In the genomic region with DNA sequence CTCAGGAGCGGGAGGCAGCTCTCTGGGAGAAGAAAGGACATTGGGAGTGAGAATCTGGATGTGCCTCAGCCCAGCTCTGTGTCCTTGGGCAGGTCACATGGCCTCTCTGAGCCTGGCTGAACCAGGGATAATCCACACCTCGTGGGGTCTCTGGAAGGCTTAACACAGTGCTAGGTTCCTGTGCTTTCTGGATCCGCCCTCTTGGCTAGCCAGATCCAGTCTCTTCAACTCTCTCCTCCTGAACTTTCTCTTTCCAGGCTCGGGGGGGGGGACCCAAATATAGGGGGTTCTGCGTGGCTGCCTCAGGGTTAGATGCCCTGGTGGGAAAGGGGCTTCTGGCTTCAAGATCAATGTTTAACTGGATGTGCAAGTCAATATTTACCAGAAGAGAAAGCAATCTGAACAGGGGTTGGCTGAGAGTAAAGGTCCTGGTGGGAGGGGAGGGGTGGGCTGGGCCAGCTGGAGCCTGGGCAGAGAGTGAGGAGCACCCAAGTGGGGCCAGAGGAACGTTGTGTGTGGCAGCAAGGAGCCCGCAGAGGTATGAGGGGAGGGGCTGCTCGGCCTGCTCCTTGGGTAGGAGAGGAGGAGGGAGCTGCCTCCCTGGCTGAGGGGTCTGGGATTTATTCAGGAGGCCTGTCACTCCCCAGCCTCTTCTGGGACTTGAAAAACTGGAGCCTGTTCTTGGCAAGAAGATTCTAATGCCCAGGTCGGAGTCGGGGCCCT, we compare ENCODE assay signal across 20 cellular contexts. TPM values are rescaled to one million over a fixed set of nuclear protein-coding genes. Genes with fewer than 3 reads are reported as not detected.
A peak's percentile ranks its signal among the peaks of the same experiment; 100 is the strongest.
DNase-seq lines count a peak whose midpoint lies in the region; ATAC-seq and TF ChIP-seq lines count a peak whose summit lies in the region.
"Had no signal": no experiment of that assay in that cellular context is flagged by ENCODE, and none has a peak within 500 bp of the region (broad histone marks: within the 10 kb centered on the region; RNA-seq: fewer than 3 reads in every experiment).

A gene (plus strand): TSS at position 501 of the 723 bp plus-strand sequence. CDS start 2,125 bp downstream, outside the sequence.

- H3K4me1 ChIP-seq in breast epithelium, result peaks cover 0 to 4% of the 10 kb centered on the region in 2 donors
- H3K4me1 ChIP-seq in mesodermal cell (ENCODE audit: control insufficient read depth, insufficient read depth, low read length, poor library complexity, severe bottlenecking), result no peaks in the 10 kb centered on the region
- H3K4me1 ChIP-seq in upper lobe of right lung, result peaks cover 21% of the 10 kb centered on the region
- no peaks in the 10 kb centered on the region for H3K4me1 ChIP-seq in foreskin keratinocyte

- no peak for TF ChIP-seq CTCF in breast epithelium (IDR thresholded peaks at IDR 0.05)
- no peak for TF ChIP-seq CTCF in MCF 10A (IDR thresholded peaks at IDR 0.05; ENCODE audit: unreplicated experiment)
- TF ChIP-seq CTCF in upper lobe of right lung (IDR thresholded peaks at IDR 0.05), result no peak
- no peak for TF ChIP-seq CTCF in foreskin keratinocyte (conservative IDR thresholded peaks at IDR 0.05)

- 51 to 67% methylated on average over 4 to 8 of the region's 10 CpGs for WGBS in mesodermal cell (ENCODE audit: insufficient coverage in 2 of 2), 2 experiments

- CTCF ChIA-PET in MCF 10A (lab: Yijun Ruan, JAX), result interaction anchor here (0.6 kb wide), 1 partner anchor 11 kb away, joined by 3 read pairs; no protein-coding TSS in a partner anchor

- no peaks in the 10 kb centered on the region for H3K4me1 Mint-ChIP-seq in MCF 10A (ENCODE audit: insufficient read depth, unreplicated experiment)
- H3K4me1 Mint-ChIP-seq: immature natural killer cell had no signal

- intact Hi-C loops in breast epithelium (cut with DNase I; ENCODE audit: low total_unique reads), result no loop called here
- intact Hi-C loops in MCF 10A (cut with micrococcal nuclease), result no loop called here
- intact Hi-C loops in upper lobe of right lung (cut with DNase I), result no loop called here

- H3K27me3 ChIP-seq in breast epithelium, result no peaks in the 10 kb centered on the region
- no peaks in the 10 kb centered on the region for H3K27me3 ChIP-seq in upper lobe of right lung
- H3K27me3 ChIP-seq in foreskin keratinocyte, result no peaks in the 10 kb centered on the region
- H3K27me3 ChIP-seq: colonic mucosa, ovary had no signal

- ATAC-seq in upper lobe of right lung (peak; percentile 33), foreskin keratinocyte (no peak), GM18861 (IDR thresholded peaks at IDR 0.05; ENCODE audit: unreplicated experiment) (no peak)
- ATAC-seq: activated CD4-positive, CD25-positive, alpha-beta regulatory T cell treated with anti-CD3 and anti-CD28 coated beads, Interleukin-2, amount 50 U/mL, for 24 hours; Right ventricle myocardium inferior had no signal

- POLR2A ChIA-PET in MCF 10A (lab: Yijun Ruan, JAX), result no interaction called here

- H3K4me3 ChIP-seq in breast epithelium, result no peak within 1 kb of the TSS
- H3K4me3 ChIP-seq in mesodermal cell (ENCODE audit: extremely low read depth, insufficient read depth, low read length, poor library complexity, severe bottlenecking), result no peak within 1 kb of the TSS
- H3K4me3 ChIP-seq in upper lobe of right lung, result no peak within 1 kb of the TSS
- H3K4me3 ChIP-seq: colonic mucosa, ovary, smooth muscle cell had no signal

- H3K4me3 Mint-ChIP-seq in MCF 10A (ENCODE audit: unreplicated experiment), result no peak within 1 kb of the TSS
- H3K4me3 Mint-ChIP-seq: CD4-positive, alpha-beta T cell; immature natural killer cell had no signal

- DNase-seq in breast epithelium (ENCODE audit: low spot score in 2 of 2) (no peak), MCF 10A (ENCODE audit: unreplicated experiment) (no peak), glomerular visceral epithelial cell (ENCODE audit: extremely low spot score) (peak; percentile 31), upper lobe of right lung (peak; percentile 71), foreskin keratinocyte (no peak), DMS153 treated with DMSO at 0.1 percent for 48 hours (lab: John Stamatoyannopoulos, UW; ENCODE audit: unreplicated experiment) (no peak)
- DNase-seq: activated effector memory CD4-positive, alpha-beta T cell treated with anti-CD3 and anti-CD28 coated beads, Interleukin-2, amount 50 U/mL, for 16 hours; anterior cingulate cortex; CD4-positive, alpha-beta T cell; colonic mucosa; immature natural killer cell; NCI-H1417; NK-92 treated with Interleukin-12 subunit alpha and Interleukin-12 subunit beta, amount 100 ng/mL, for 24 hours; trophoblast cell had no signal

- H3K9me3 Mint-ChIP-seq in MCF 10A (ENCODE audit: unreplicated experiment), result no peaks in the 10 kb centered on the region
- H3K9me3 Mint-ChIP-seq: CD4-positive, alpha-beta T cell; immature natural killer cell had no signal

- H3K36me3 ChIP-seq in breast epithelium (no peaks in the 10 kb centered on the region), mesodermal cell (ENCODE audit: control insufficient read depth, insufficient read depth, low read length) (peaks cover 3% of the 10 kb centered on the region), upper lobe of right lung (peaks cover 6% of the 10 kb centered on the region)
- H3K36me3 ChIP-seq: colonic mucosa, ovary had no signal

- H3K27ac Mint-ChIP-seq in MCF 10A (ENCODE audit: low read depth, unreplicated experiment), result no peak within 1 kb of the TSS
- H3K27ac Mint-ChIP-seq: CD4-positive, alpha-beta T cell; immature natural killer cell had no signal

- no peak for TF ChIP-seq POLR2A in breast epithelium (IDR thresholded peaks at IDR 0.05)

- no peaks in the 10 kb centered on the region for H3K9me3 ChIP-seq in breast epithelium
- H3K9me3 ChIP-seq in mesodermal cell (ENCODE audit: control insufficient read depth, low read length), result no peaks in the 10 kb centered on the region
- no peaks in the 10 kb centered on the region for H3K9me3 ChIP-seq in upper lobe of right lung
- H3K9me3 ChIP-seq: colonic mucosa, ovary had no signal

- H3K27ac ChIP-seq in breast epithelium (peak within 1 kb of the TSS; percentile 42 to 84), mesodermal cell (ENCODE audit: low read depth, low read length, severe bottlenecking) (peak within 1 kb of the TSS; percentile 5), upper lobe of right lung (no peak within 1 kb of the TSS), foreskin keratinocyte (no peak within 1 kb of the TSS)
- H3K27ac ChIP-seq: colonic mucosa had no signal

- BruUV-seq in MCF 10A (replicated peaks; lab: Mats Ljungman, UMichigan), result no TSS peak

- H3K27me3 Mint-ChIP-seq in MCF 10A (ENCODE audit: insufficient read depth, unreplicated experiment), result no peaks in the 10 kb centered on the region
- H3K27me3 Mint-ChIP-seq: CD4-positive, alpha-beta T cell had no signal

- peaks cover 6% of the 10 kb centered on the region for H3K36me3 Mint-ChIP-seq in MCF 10A (ENCODE audit: insufficient read depth, unreplicated experiment)
- H3K36me3 Mint-ChIP-seq: immature natural killer cell had no signal

RNA-seq across cellular contexts. Expression of the gene that starts here (rescaled TPM):
- total RNA-seq in breast epithelium (10 to 100 TPM; 18.4 to 30.1 (median 21.3) TPM), MCF 10A (2022) (0.56 and 0.66 TPM in 2 replicates), upper lobe of right lung (21.6 TPM), foreskin keratinocyte (1.2 and 1.3 TPM in 2 replicates)
- 0.22 TPM for polyA plus RNA-seq in mesodermal cell (2013, experiment 1 of 2)
- not detected for polyA plus RNA-seq in mesodermal cell (2013, experiment 2 of 2)
- 1.3 and 1.8 TPM in 2 replicates for polyA plus RNA-seq in foreskin keratinocyte

Comparison
In these comparisons a context has a peak if more than half of its experiments do, and no peak if none do; other contexts are left out.
1. DNase-seq: peak in glomerular visceral epithelial cell (single experiment) and upper lobe of right lung (single experiment); none in breast epithelium (0 of 2), MCF 10A (single experiment), foreskin keratinocyte (0 of 2) and DMS153 treated with DMSO at 0.1 percent for 48 hours (single experiment).
2. H3K27ac ChIP-seq: peak in breast epithelium (2 of 2) and mesodermal cell (single experiment); none in upper lobe of right lung (single experiment) and foreskin keratinocyte (single experiment).